ENCODE assay signal across 20 cellular contexts in the genomic region with DNA sequence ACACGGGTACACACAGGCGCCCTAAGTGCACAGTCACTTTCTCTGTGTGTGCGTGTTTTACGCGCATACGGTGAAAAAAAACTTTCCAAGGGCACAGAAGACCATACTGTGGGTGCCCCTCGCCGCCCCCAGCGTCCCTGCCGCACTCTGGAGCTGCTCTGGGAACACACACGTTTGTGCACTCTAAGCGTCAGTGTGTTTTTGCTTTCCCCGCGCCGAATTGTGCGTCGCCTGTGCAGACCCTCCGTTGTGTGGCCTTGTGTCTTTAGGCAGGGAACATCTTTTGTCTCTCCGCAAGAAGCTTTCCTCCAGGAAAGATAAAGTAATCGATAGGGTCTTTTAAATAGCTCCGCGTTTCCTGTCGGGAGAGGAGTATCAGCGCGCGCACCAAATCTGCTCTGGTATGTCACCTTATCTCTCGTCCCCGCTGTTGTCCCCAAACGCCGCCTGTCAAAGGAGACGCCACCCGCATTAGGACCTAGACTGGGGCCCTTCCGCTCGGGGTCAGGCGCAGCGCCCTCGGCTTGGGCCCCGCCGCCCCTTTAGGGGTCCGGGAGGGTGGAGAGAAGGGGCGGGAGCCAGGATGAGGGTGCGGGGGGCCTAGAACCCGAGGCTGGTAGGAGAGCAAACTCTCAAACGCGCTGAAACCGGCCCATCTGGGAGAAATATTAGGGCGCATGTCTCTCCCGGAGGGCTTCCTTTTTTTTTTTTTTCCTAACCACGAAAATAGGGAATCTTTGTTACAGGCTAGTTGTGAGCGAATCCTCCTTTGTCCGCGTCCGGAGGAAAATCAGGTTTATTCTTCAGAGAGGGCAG. TPM values are rescaled to one million over a fixed set of nuclear protein-coding genes. Genes with fewer than 3 reads are reported as not detected.
DNase-seq lines count a peak whose midpoint lies in the region; ATAC-seq and TF ChIP-seq lines count a peak whose summit lies in the region.
"Had no signal": no experiment of that assay in that cellular context is flagged by ENCODE, and none has a peak within 500 bp of the region (broad histone marks: within the 10 kb centered on the region; RNA-seq: fewer than 3 reads in every experiment).

No MANE protein-coding gene starts in this region.

- CTCF ChIA-PET in activated naive CD4-positive, alpha-beta T cell treated with anti-CD3 and anti-CD28 coated beads, Interleukin-2, amount 10 ng/mL, durations not matched to agents 7 days and 5 days (lab: Charles Lee), result no interaction called here
- CTCF ChIA-PET in activated naive CD4-positive, alpha-beta T cell treated with anti-CD3 and anti-CD28 coated beads for 36 hours (lab: Charles Lee), result no interaction called here

- H4K20me1 ChIP-seq in smooth muscle cell (ENCODE audit: low read depth), result no peaks in the 10 kb centered on the region

- DNase-seq in activated naive CD4-positive, alpha-beta T cell treated with anti-CD3 and anti-CD28 coated beads, Interleukin-2, amount 10 ng/mL, durations not matched to agents 7 days and 5 days, result no peak
- no peak for DNase-seq in activated naive CD4-positive, alpha-beta T cell treated with anti-CD3 and anti-CD28 coated beads for 36 hours
- DNase-seq in ecto neural progenitor cell (ENCODE audit: low spot score) (peak; percentile 78), smooth muscle cell (lab: John Stamatoyannopoulos, UW; ENCODE audit: unreplicated experiment) (no peak), NCI-H1105 (lab: John Stamatoyannopoulos, UW) (no peak)
- DNase-seq: activated CD8-positive, alpha-beta memory T cell treated with anti-CD3 and anti-CD28 coated beads, Interleukin-2, amount 50 U/mL, for 4 hours; CD4-positive, alpha-beta memory T cell; MG63; NCI-H187; NCI-H345 had no signal

- H3K9me3 ChIP-seq in iPS-20b (ENCODE audit: insufficient read depth, low read depth, low read length) (no peaks in the 10 kb centered on the region; the same call in 1 of the 2 replicates), smooth muscle cell (replicated peaks; ENCODE audit: low read depth) (no peaks in the 10 kb centered on the region)
- H3K9me3 ChIP-seq: MG63, neutrophil, suprapubic skin had no signal

- ATAC-seq in GM21786 (IDR thresholded peaks at IDR 0.05; ENCODE audit: unreplicated experiment) (no peak), HG03095 (IDR thresholded peaks at IDR 0.05; ENCODE audit: unreplicated experiment) (no peak)
- ATAC-seq: sciatic nerve had no signal

- peak overlapping the region; percentile 75 for H3K27ac Mint-ChIP-seq in activated naive CD4-positive, alpha-beta T cell treated with anti-CD3 and anti-CD28 coated beads, Interleukin-2, amount 10 ng/mL, durations not matched to agents 7 days and 5 days
- no peak overlapping the region for H3K27ac Mint-ChIP-seq in activated naive CD4-positive, alpha-beta T cell treated with anti-CD3 and anti-CD28 coated beads for 36 hours
- H3K27ac Mint-ChIP-seq: CD4-positive, alpha-beta memory T cell had no signal

- H2AFZ ChIP-seq in smooth muscle cell (ENCODE audit: low read depth), result no peak overlapping the region

- H3K4me1 ChIP-seq in iPS-20b (ENCODE audit: insufficient read depth, low read length) (peaks cover 13% of the 10 kb centered on the region), smooth muscle cell (ENCODE audit: low read depth) (peaks cover 14% of the 10 kb centered on the region)

- H3K4me1 Mint-ChIP-seq in activated naive CD4-positive, alpha-beta T cell treated with anti-CD3 and anti-CD28 coated beads, Interleukin-2, amount 10 ng/mL, durations not matched to agents 7 days and 5 days, result peaks cover 9% of the 10 kb centered on the region
- peaks cover 15% of the 10 kb centered on the region for H3K4me1 Mint-ChIP-seq in activated naive CD4-positive, alpha-beta T cell treated with anti-CD3 and anti-CD28 coated beads for 36 hours (ENCODE audit: low read depth)

- no peaks in the 10 kb centered on the region for H3K9me3 Mint-ChIP-seq in activated naive CD4-positive, alpha-beta T cell treated with anti-CD3 and anti-CD28 coated beads, Interleukin-2, amount 10 ng/mL, durations not matched to agents 7 days and 5 days
- H3K9me3 Mint-ChIP-seq in activated naive CD4-positive, alpha-beta T cell treated with anti-CD3 and anti-CD28 coated beads for 36 hours, result no peaks in the 10 kb centered on the region
- H3K9me3 Mint-ChIP-seq: CD4-positive, alpha-beta memory T cell had no signal

- WGBS in smooth muscle cell (ENCODE audit: low lambda C conversion rate), result 9% methylated on average over 50 of the region's 53 CpGs

- H3K36me3 ChIP-seq in iPS-20b (ENCODE audit: insufficient read depth, low read depth, low read length) (no peaks in the 10 kb centered on the region), smooth muscle cell (ENCODE audit: low read depth) (no peaks in the 10 kb centered on the region)
- H3K36me3 ChIP-seq: MG63, neutrophil, suprapubic skin had no signal

- peak overlapping the region; percentile 78 for H3K4me2 ChIP-seq in smooth muscle cell

- H3K9ac ChIP-seq in iPS-20b (ENCODE audit: low read depth, low read length) (no peak overlapping the region), smooth muscle cell (ENCODE audit: low read depth) (no peak overlapping the region)

- H3K36me3 Mint-ChIP-seq in activated naive CD4-positive, alpha-beta T cell treated with anti-CD3 and anti-CD28 coated beads, Interleukin-2, amount 10 ng/mL, durations not matched to agents 7 days and 5 days, result no peaks in the 10 kb centered on the region
- H3K36me3 Mint-ChIP-seq in activated naive CD4-positive, alpha-beta T cell treated with anti-CD3 and anti-CD28 coated beads for 36 hours (ENCODE audit: low read depth), result no peaks in the 10 kb centered on the region
- H3K36me3 Mint-ChIP-seq: CD4-positive, alpha-beta memory T cell had no signal

- intact Hi-C loops in activated naive CD4-positive, alpha-beta T cell treated with anti-CD3 and anti-CD28 coated beads for 36 hours (cut with micrococcal nuclease), result loop anchor here (2.0 kb wide), 1 partner anchor 15 kb away; no protein-coding TSS in a partner anchor

- no peaks in the 10 kb centered on the region for H3F3A ChIP-seq in smooth muscle cell (ENCODE audit: low read depth)

- H3K4me3 ChIP-seq in iPS-20b (ENCODE audit: low read length) (0 out of 2 replicates have a peak overlapping the region, but pooled peaks have one; percentile 5), smooth muscle cell (no peak overlapping the region)
- H3K4me3 ChIP-seq: MG63, suprapubic skin had no signal

- H3K4me3 Mint-ChIP-seq in activated naive CD4-positive, alpha-beta T cell treated with anti-CD3 and anti-CD28 coated beads, Interleukin-2, amount 10 ng/mL, durations not matched to agents 7 days and 5 days, result no peak overlapping the region
- H3K4me3 Mint-ChIP-seq in activated naive CD4-positive, alpha-beta T cell treated with anti-CD3 and anti-CD28 coated beads for 36 hours, result no peak overlapping the region

- TF ChIP-seq CTCF in smooth muscle cell (IDR thresholded peaks at IDR 0.05; ENCODE audit: borderline replicate concordance, insufficient read depth, poor library complexity, severe bottlenecking), result no peak

- H3K27me3 Mint-ChIP-seq in activated naive CD4-positive, alpha-beta T cell treated with anti-CD3 and anti-CD28 coated beads, Interleukin-2, amount 10 ng/mL, durations not matched to agents 7 days and 5 days, result peaks cover 91% of the 10 kb centered on the region
- H3K27me3 Mint-ChIP-seq in activated naive CD4-positive, alpha-beta T cell treated with anti-CD3 and anti-CD28 coated beads for 36 hours (ENCODE audit: low read depth), result peaks cover 79% of the 10 kb centered on the region

- H3K27me3 ChIP-seq in iPS-20b (ENCODE audit: insufficient read depth, low read length) (peaks cover 100% of the 10 kb centered on the region), smooth muscle cell (ENCODE audit: low read depth) (peaks cover 96% of the 10 kb centered on the region)

- H3K79me2 ChIP-seq in smooth muscle cell (ENCODE audit: low read depth), result no peaks in the 10 kb centered on the region

- no peak overlapping the region for H3K27ac ChIP-seq in iPS-20b (ENCODE audit: low read length)
- H3K27ac ChIP-seq in smooth muscle cell (ENCODE audit: low read depth), result no peak overlapping the region
- H3K27ac ChIP-seq: neutrophil, suprapubic skin had no signal

RNA-seq across cellular contexts. Expression of a gene that starts 10.5 kb away (rescaled TPM):
- not detected for total RNA-seq in activated naive CD4-positive, alpha-beta T cell treated with anti-CD3 and anti-CD28 coated beads for 36 hours
- total RNA-seq in smooth muscle cell, result 2.4 and 8.0 TPM in 2 replicates
- 6.8 and 7.9 TPM in 2 replicates for polyA plus RNA-seq in smooth muscle cell
- total RNA-seq: CD4-positive, alpha-beta memory T cell; epithelial cell of proximal tubule; frontal cortex; sciatic nerve; suprapubic skin; T-helper 1 cell treated with Interleukin-12 subunit alpha and Interleukin-12 subunit beta and Interleukin-4 antibody, amounts not matched to agents 30 ng/mL and 1 ng/mL, for 36 hours had no signal
- polyA plus RNA-seq: AG04450; CD4-positive, alpha-beta memory T cell had no signal
